In the genomic region with DNA sequence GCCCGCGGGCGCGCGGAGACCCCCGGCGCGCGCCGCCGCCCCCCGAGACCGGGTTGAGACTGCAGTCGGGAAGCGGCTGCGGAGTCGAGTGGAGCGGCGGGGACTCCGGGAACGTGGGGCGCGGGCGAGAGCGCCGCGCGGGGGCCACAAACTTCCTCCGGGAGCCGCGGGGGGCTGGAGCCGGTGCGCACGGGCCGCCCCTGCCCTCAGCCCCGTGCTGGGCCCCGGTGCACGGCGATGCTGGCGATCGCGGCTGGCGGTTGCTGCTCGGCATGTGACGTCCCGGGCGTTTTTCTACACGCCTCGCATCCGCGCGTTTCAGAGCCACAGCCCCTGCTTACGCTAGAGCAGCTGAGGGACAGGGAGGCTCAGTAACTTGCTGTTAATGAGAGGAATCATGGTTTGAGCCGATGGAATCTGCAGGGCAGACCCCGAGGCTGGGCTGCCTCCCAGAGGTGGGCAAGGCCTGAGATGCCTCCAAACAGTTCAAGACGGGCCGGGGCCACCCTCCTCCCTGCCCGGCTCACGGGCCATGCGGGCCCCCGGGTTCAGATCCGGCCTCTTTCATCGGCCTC, we compare ENCODE assay signal across 8 cellular contexts. TPM values are rescaled to one million over a fixed set of nuclear protein-coding genes. Genes with fewer than 3 reads are reported as not detected.
DNase-seq lines count a peak whose midpoint lies in the region; ATAC-seq and TF ChIP-seq lines count a peak whose summit lies in the region.

No MANE protein-coding gene starts in this region.

- no peaks in the 10 kb centered on the region for H3K27me3 ChIP-seq in OCI-LY1 (ENCODE audit: insufficient read depth, low read length)
- H3K27me3 ChIP-seq in right atrium auricular region = no peaks in the 10 kb centered on the region

- in situ Hi-C loops in GM13976 (cut with MboI; ENCODE audit: low sequenced_read_pairs, unreplicated experiment) = no loop called here

- peak overlapping the region; percentile 56 for H3K27ac Mint-ChIP-seq in HFFc6
- peak overlapping the region; percentile 89 for H3K27ac Mint-ChIP-seq in activated naive CD4-positive, alpha-beta T cell treated with anti-CD3 and anti-CD28 coated beads, Interleukin-2, amount 10 ng/mL, durations not matched to agents 7 days and 5 days

- H3K27ac ChIP-seq in OCI-LY1 (ENCODE audit: low read depth, low read length, poor library complexity, severe bottlenecking) (peak overlapping the region; percentile 55), right atrium auricular region (peak overlapping the region; percentile 51 to 66)

- H3K4me1 ChIP-seq in ES-I3 (ENCODE audit: insufficient read depth, low read length) (peaks cover 35% of the 10 kb centered on the region; the same call in 1 of the 2 replicates), OCI-LY1 (ENCODE audit: insufficient read depth, low read length, severe bottlenecking) (peaks cover 51% of the 10 kb centered on the region), right atrium auricular region (peaks cover 0 to 55% of the 10 kb centered on the region in 2 donors)

- CTCF ChIA-PET in activated naive CD4-positive, alpha-beta T cell treated with anti-CD3 and anti-CD28 coated beads, Interleukin-2, amount 10 ng/mL, durations not matched to agents 7 days and 5 days (lab: Charles Lee) = interaction anchor here (0.7 to 3.0 kb wide), 6 partner anchors 27 to 196 kb away, joined by 3 to 10 read pairs (median 4); no protein-coding TSS in a partner anchor

- peaks cover 28% of the 10 kb centered on the region for H3K4me1 Mint-ChIP-seq in HFFc6 (ENCODE audit: low read depth)
- peaks cover 42% of the 10 kb centered on the region for H3K4me1 Mint-ChIP-seq in activated naive CD4-positive, alpha-beta T cell treated with anti-CD3 and anti-CD28 coated beads, Interleukin-2, amount 10 ng/mL, durations not matched to agents 7 days and 5 days

- intact Hi-C loops in sciatic nerve (cut with DNase I) = no loop called here

- H3K9me3 ChIP-seq in ES-I3 (ENCODE audit: control insufficient read depth, insufficient read depth, low read length) = no peaks in the 10 kb centered on the region
- no peaks in the 10 kb centered on the region for H3K9me3 ChIP-seq in OCI-LY1 (ENCODE audit: low read length)
- H3K9me3 ChIP-seq in right atrium auricular region = no peaks in the 10 kb centered on the region

- H3F3A ChIP-seq in OCI-LY1 (ENCODE audit: insufficient read depth, low read length) = no peaks in the 10 kb centered on the region; the same call in none of the 2 replicates

- no peak overlapping the region for H2AFZ ChIP-seq in OCI-LY1 (ENCODE audit: low read length)

- H3K9ac ChIP-seq in ES-I3 (ENCODE audit: low read depth, low read length) (peak overlapping the region; percentile 64), OCI-LY1 (ENCODE audit: low read length) (peak overlapping the region; percentile 85)

- H3K4me3 ChIP-seq in OCI-LY1 (ENCODE audit: low read depth, low read length, poor library complexity, severe bottlenecking) (peak overlapping the region; percentile 89), right atrium auricular region (peak overlapping the region; percentile 70 to 74)

- no peaks in the 10 kb centered on the region for H3K36me3 ChIP-seq in ES-I3 (ENCODE audit: insufficient read depth, low read length)
- H3K36me3 ChIP-seq in OCI-LY1 (ENCODE audit: insufficient read depth, low read length) = peaks cover 16% of the 10 kb centered on the region
- no peaks in the 10 kb centered on the region for H3K36me3 ChIP-seq in right atrium auricular region

- DNase-seq in HFFc6 (no peak), right atrium auricular region (ENCODE audit: low spot score) (no peak), sciatic nerve (ENCODE audit: low spot score) (no peak), GM13976 (ENCODE audit: low spot score) (no peak)
- DNase-seq in activated naive CD4-positive, alpha-beta T cell treated with anti-CD3 and anti-CD28 coated beads, Interleukin-2, amount 10 ng/mL, durations not matched to agents 7 days and 5 days = peak; percentile 62

- peak overlapping the region; percentile 94 for H3K4me2 ChIP-seq in OCI-LY1 (ENCODE audit: low read length)

- no peaks in the 10 kb centered on the region for H3K9me3 Mint-ChIP-seq in HFFc6
- H3K9me3 Mint-ChIP-seq in activated naive CD4-positive, alpha-beta T cell treated with anti-CD3 and anti-CD28 coated beads, Interleukin-2, amount 10 ng/mL, durations not matched to agents 7 days and 5 days = no peaks in the 10 kb centered on the region

- peak overlapping the region; percentile 88 for H3K4me3 Mint-ChIP-seq in HFFc6
- peak overlapping the region; percentile 83 for H3K4me3 Mint-ChIP-seq in activated naive CD4-positive, alpha-beta T cell treated with anti-CD3 and anti-CD28 coated beads, Interleukin-2, amount 10 ng/mL, durations not matched to agents 7 days and 5 days

- TF ChIP-seq CTCF in HFFc6 (IDR thresholded peaks at IDR 0.05) (no peak), OCI-LY1 (IDR thresholded peaks at IDR 0.05; ENCODE audit: low read length) (no peak), right atrium auricular region (IDR thresholded peaks at IDR 0.05) (no peak), GM13976 (IDR thresholded peaks at IDR 0.05; ENCODE audit: borderline replicate concordance, control extremely low read depth, extremely low read depth, insufficient read depth, missing control alignments) (no peak)

- peaks cover 2% of the 10 kb centered on the region; the same call in 1 of the 2 replicates for H3K27me3 Mint-ChIP-seq in HFFc6 (ENCODE audit: insufficient read depth)
- H3K27me3 Mint-ChIP-seq in activated naive CD4-positive, alpha-beta T cell treated with anti-CD3 and anti-CD28 coated beads, Interleukin-2, amount 10 ng/mL, durations not matched to agents 7 days and 5 days = no peaks in the 10 kb centered on the region

- no peaks in the 10 kb centered on the region for H4K20me1 ChIP-seq in OCI-LY1 (ENCODE audit: insufficient read depth, low read length)

- H3K36me3 Mint-ChIP-seq in HFFc6 (ENCODE audit: low read depth) = no peaks in the 10 kb centered on the region; the same call in 1 of the 2 replicates
- no peaks in the 10 kb centered on the region for H3K36me3 Mint-ChIP-seq in activated naive CD4-positive, alpha-beta T cell treated with anti-CD3 and anti-CD28 coated beads, Interleukin-2, amount 10 ng/mL, durations not matched to agents 7 days and 5 days

- H3K79me2 ChIP-seq in OCI-LY1 (ENCODE audit: insufficient read depth, low read length) = peaks cover 38% of the 10 kb centered on the region

- no peaks in the 10 kb centered on the region for H3K9me2 ChIP-seq in OCI-LY1 (ENCODE audit: low read depth, low read length)

- peak; percentile 2 for ATAC-seq in sciatic nerve
- no peak for ATAC-seq in HG03095 (IDR thresholded peaks at IDR 0.05; ENCODE audit: unreplicated experiment)

RNA-seq across cellular contexts. Expression of a gene that starts 0.5 kb away (rescaled TPM):
- 10 to 100 TPM; 10.5 to 14.0 (median 11.2) TPM for total RNA-seq in HFFc6 (2021; fragmentation: NEBNext Ultra II Directional; extraction: Animal tissue kit (Norgen Biotek cat#: 25700))
- total RNA-seq in right atrium auricular region (10 to 100 TPM; 17.2 to 18.6 TPM), sciatic nerve (13.1 TPM)

RNA-seq across cellular contexts. Expression of a gene that starts 50.0 kb away (rescaled TPM):
- total RNA-seq in HFFc6 (2021; fragmentation: NEBNext Ultra II Directional; extraction: Animal tissue kit (Norgen Biotek cat#: 25700)) = 1 to 10 TPM; 3.3 to 4.7 (median 4.0) TPM
- total RNA-seq in right atrium auricular region = 10 to 100 TPM; 10.9 to 16.4 TPM
- total RNA-seq in sciatic nerve = 2.9 TPM
